Comparison of ENCODE assay signal across 19 cellular contexts in genomic region chr1:81466970-81467369, GRCh38.
A peak's percentile ranks its signal among the peaks of the same experiment; 100 is the strongest.
DNase-seq lines count a peak whose midpoint lies in the region; ATAC-seq, FAIRE-seq and TF ChIP-seq lines count a peak whose summit lies in the region.
"Had no signal": no experiment of that assay in that cellular context is flagged by ENCODE, and none has a peak within 500 bp of the region (broad histone marks: within the 10 kb centered on the region; RNA-seq: fewer than 3 reads in every experiment).

No MANE protein-coding gene starts in this region.

- H3K23ac ChIP-seq in H1 (ENCODE audit: insufficient read length): no peak overlapping the region

- FAIRE-seq in H1 (lab: Jason Lieb, UNC): no peak
- FAIRE-seq: D721Med, K562, RCC 7860 had no signal

- H4K5ac ChIP-seq in H1 (ENCODE audit: insufficient read length, low read depth, low read length): no peak overlapping the region

- no peak for TF ChIP-seq POLR2A in H1 (IDR thresholded peaks at IDR 0.05; ENCODE audit: control extremely low read depth in 1 of 2, low read depth in 2 of 2, low read length in 2 of 2)

- H3K4me1 ChIP-seq in H1 (replicated peaks in 1 of 4; ENCODE audit: control insufficient read depth in 3 of 4, insufficient read depth in 4 of 4, low read length in 3 of 4): peaks cover 0 to 8% (median 0%) of the 10 kb centered on the region in 4 experiments; a peak in 2 of 7 replicates

- no peak overlapping the region for H3K18ac ChIP-seq in H1 (ENCODE audit: extremely low read depth, low read length)

- TF ChIP-seq EP300 in H1 (IDR thresholded peaks at IDR 0.05; ENCODE audit: borderline replicate concordance in 1 of 2, low read depth in 2 of 2, low read length in 2 of 2): no peak

- H2BK12ac ChIP-seq in H1 (ENCODE audit: low read depth, low read length): peak overlapping the region; percentile 41; the same call in 1 of the 2 replicates

- H3K9me3 Mint-ChIP-seq in neural crest cell: no peaks in the 10 kb centered on the region
- H3K9me3 Mint-ChIP-seq: H9 had no signal

- no peak overlapping the region for H2AK5ac ChIP-seq in H1 (ENCODE audit: low read depth, low read length)

- H2BK15ac ChIP-seq in H1 (ENCODE audit: low read length): no peak overlapping the region; the same call in 1 of the 2 replicates

- CTCF ChIA-PET in H1 (lab: Charles Lee; ENCODE audit: partially characterized antibody): interaction anchor here (1.5 kb wide), 1 partner anchor 22 kb away, joined by 3 read pairs; no protein-coding TSS in a partner anchor

- no peak overlapping the region for H2BK120ac ChIP-seq in H1 (replicated peaks; ENCODE audit: low read depth, low read length)

- no peak overlapping the region for H3K4me3 ChIP-seq in H1 (ENCODE audit: extremely low read depth in 1 of 4, insufficient read depth in 2 of 4, low read depth in 3 of 4, low read length in 4 of 4)
- H3K4me3 ChIP-seq: K562 had no signal

- no peak overlapping the region for H2AFZ ChIP-seq in H1 (ENCODE audit: low read length)

- H3K36me3 Mint-ChIP-seq in neural crest cell (ENCODE audit: low read depth): no peaks in the 10 kb centered on the region

- no peak overlapping the region for H4K8ac ChIP-seq in H1 (ENCODE audit: extremely low read depth, insufficient read depth, low read length)

- DNase-seq in NCI-H1105 (lab: John Stamatoyannopoulos, UW): peak; percentile 2
- no peak for DNase-seq in NCI-H1105 treated with DMSO at 0.1 percent for 48 hours (lab: John Stamatoyannopoulos, UW)
- DNase-seq in H1 (ENCODE audit: low read depth in 1 of 2, low spot score in 2 of 2): no peak
- DNase-seq in neural crest cell (ENCODE audit: low read depth, low spot score): no peak
- DNase-seq in stimulated activated CD4-positive, alpha-beta T cell treated with anti-CD3 and anti-CD28 coated beads, Interleukin-15, amount 100 ng/mL, for 24 hours: no peak
- DNase-seq: AML-193, H9, NCI-H1930, NCI-H446 treated with DMSO at 0.1 percent for 48 hours, SW 1271 had no signal

- no peak overlapping the region for H3K9ac ChIP-seq in H1 (replicated peaks in 1 of 4; ENCODE audit: extremely low read depth in 1 of 4, low read depth in 3 of 4, low read length in 3 of 4)

- no peak overlapping the region for H3K27ac ChIP-seq in H1 (ENCODE audit: low read depth, low read length)
- H3K27ac ChIP-seq: 22Rv1, C4-2B had no signal

- peaks cover 56% of the 10 kb centered on the region for H3K4me1 Mint-ChIP-seq in neural crest cell

- H3K4ac ChIP-seq in H1 (replicated peaks; ENCODE audit: insufficient read length, low read depth, low read length): no peak overlapping the region

- H3K4me3 Mint-ChIP-seq in neural crest cell: peak overlapping the region; percentile 70
- H3K4me3 Mint-ChIP-seq: H9 had no signal

- H3K27ac Mint-ChIP-seq in neural crest cell (ENCODE audit: unreplicated experiment): peak overlapping the region; percentile 81

- no peak overlapping the region for H3K56ac ChIP-seq in H1 (replicated peaks; ENCODE audit: insufficient read length, low read depth, low read length)

- no peaks in the 10 kb centered on the region for H4K20me1 ChIP-seq in H1 (replicated peaks in 1 of 2; ENCODE audit: control insufficient read depth in 1 of 2, insufficient read depth in 2 of 2, low read length in 2 of 2)

- no peak overlapping the region for H4K91ac ChIP-seq in H1 (replicated peaks; ENCODE audit: insufficient read length, low read length)

- no peak overlapping the region for H3K14ac ChIP-seq in H1 (ENCODE audit: insufficient read length)

- TF ChIP-seq RAD21 in H1 (IDR thresholded peaks at IDR 0.05 in 1 of 2, conservative IDR thresholded peaks at IDR 0.05 in 1 of 2; ENCODE audit: low read depth in 2 of 2, low read length in 2 of 2): no peak

- no peak overlapping the region for H2BK20ac ChIP-seq in H1 (ENCODE audit: low read length)

- H3K9me3 ChIP-seq in H1 (ENCODE audit: insufficient read depth in 2 of 2, low read depth in 1 of 2, low read length in 1 of 2): peaks cover 0 to 2% of the 10 kb centered on the region in 2 experiments; a peak in 1 of 4 replicates

- TF ChIP-seq CTCF in H1 (IDR thresholded peaks at IDR 0.05; ENCODE audit: control extremely low read depth in 1 of 3, insufficient read depth in 1 of 3, low read depth in 1 of 3, low read length in 3 of 3) (no peak), neural crest cell (conservative IDR thresholded peaks at IDR 0.05) (no peak)

- no peaks in the 10 kb centered on the region for H3K27me3 ChIP-seq in H1 (replicated peaks in 1 of 4; ENCODE audit: control insufficient read depth in 3 of 4, extremely low read depth in 1 of 4, insufficient read depth in 3 of 4, low read length in 3 of 4)

- H2BK5ac ChIP-seq in H1 (ENCODE audit: low read depth, low read length): no peak overlapping the region

- WGBS in H1 (ENCODE audit: extremely low coverage in 1 of 2, insufficient coverage in 1 of 2, insufficient read length in 1 of 2, insufficient replicate concordance in 2 of 2, low coverage in 1 of 2, low lambda C conversion rate in 2 of 2, missing lambda C conversion rate in 1 of 2), 2 experiments: 88% methylated on average over 4 of the region's 4 CpGs; no CpG with 5 or more reads in 1 of the 2 experiments

- no peaks in the 10 kb centered on the region for H3K27me3 Mint-ChIP-seq in neural crest cell (ENCODE audit: low read depth)

- H3K79me2 ChIP-seq in H1 (ENCODE audit: control insufficient read depth in 1 of 2, insufficient read depth in 2 of 2, low read length in 2 of 2): no peaks in the 10 kb centered on the region

- H3K79me1 ChIP-seq in H1 (ENCODE audit: low read depth, low read length): no peaks in the 10 kb centered on the region

- POLR2A ChIA-PET in H1 (lab: Charles Lee; ENCODE audit: partially characterized antibody): no interaction called here

- H3K4me2 ChIP-seq in H1 (ENCODE audit: insufficient read depth in 1 of 2, low read depth in 2 of 2, low read length in 2 of 2): no peak overlapping the region

- ATAC-seq in GM18520 (IDR thresholded peaks at IDR 0.05; ENCODE audit: unreplicated experiment) (no peak), HG02610 (IDR thresholded peaks at IDR 0.05; ENCODE audit: unreplicated experiment) (no peak), HG03439 (IDR thresholded peaks at IDR 0.05; ENCODE audit: unreplicated experiment) (no peak)
- ATAC-seq: K562, Right ventricle myocardium inferior had no signal

- H3K23me2 ChIP-seq in H1 (ENCODE audit: low read depth, low read length): no peaks in the 10 kb centered on the region; the same call in 1 of the 2 replicates

- no peaks in the 10 kb centered on the region for H3K36me3 ChIP-seq in H1 (ENCODE audit: control insufficient read depth in 2 of 4, insufficient read depth in 4 of 4, low read length in 3 of 4)

TF ChIP-seq in H1, 55 proteins besides CTCF, POLR2A, EP300 and RAD21:
- TF ChIP-seq TCF12 (IDR thresholded peaks at IDR 0.05; ENCODE audit: low read depth, low read length) (no peak), HDAC6 (IDR thresholded peaks at IDR 0.05; ENCODE audit: low read depth, low read length) (no peak), KDM1A (IDR thresholded peaks at IDR 0.05; ENCODE audit: borderline replicate concordance, low read length) (no peak), ZNF274 (IDR thresholded peaks at IDR 0.05; ENCODE audit: borderline replicate concordance, extremely low read depth, low read length) (no peak), EGR1 (IDR thresholded peaks at IDR 0.05; ENCODE audit: borderline replicate concordance, low read depth, low read length) (no peak), YY1 (IDR thresholded peaks at IDR 0.05; ENCODE audit: low read depth, low read length) (no peak), GTF2F1 (IDR thresholded peaks at IDR 0.05; ENCODE audit: borderline replicate concordance, low read depth, low read length) (no peak), RNF2 (IDR thresholded peaks at IDR 0.05; ENCODE audit: borderline replicate concordance, low read depth, low read length, missing control alignments, poor library complexity, severe bottlenecking) (no peak), EZH2 (IDR thresholded peaks at IDR 0.05; ENCODE audit: low read depth, low read length, severe bottlenecking) (no peak), RBBP5 (IDR thresholded peaks at IDR 0.05; ENCODE audit: borderline replicate concordance, low read depth, low read length) (no peak), JUND (IDR thresholded peaks at IDR 0.05; ENCODE audit: low read length) (no peak), CTBP2 (IDR thresholded peaks at IDR 0.05; ENCODE audit: borderline replicate concordance, insufficient read depth, insufficient read length, low read length) (no peak), RFX5 (IDR thresholded peaks at IDR 0.05; ENCODE audit: borderline replicate concordance, low read depth, low read length) (no peak)
